2 cellular contexts compared by ENCODE assay signal in the genomic region with DNA sequence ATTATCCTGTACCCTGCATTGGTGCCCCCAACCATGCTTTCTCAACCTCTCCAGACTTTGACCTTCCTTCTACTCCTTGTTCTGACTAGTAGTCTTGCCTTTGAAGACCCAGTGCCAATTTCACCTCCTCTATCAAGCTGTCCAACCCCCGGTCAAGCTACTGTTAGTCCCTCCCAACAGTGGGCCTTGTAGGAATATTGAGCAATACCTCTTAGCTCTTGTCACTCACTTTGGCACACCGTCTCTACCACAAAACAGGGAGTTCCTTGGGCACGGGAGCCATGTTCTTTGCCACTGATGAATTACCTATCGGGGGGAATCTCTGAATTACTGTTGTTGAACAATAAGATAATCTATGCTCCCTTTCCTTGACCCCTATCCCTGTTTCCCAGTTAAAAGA.
TF ChIP-seq lines count a peak whose summit lies in the region.

No MANE protein-coding gene starts in this region.

TF ChIP-seq in HepG2, 621 proteins besides CTCF, POLR2A, EP300 and RAD21:
- TF ChIP-seq ZNF30 (CRISPR knock-in tag; IDR thresholded peaks at IDR 0.05) (no peak), CEBPB (IDR thresholded peaks at IDR 0.05; ENCODE audit: borderline replicate concordance, low read depth, low read length) (0 out of 2 replicates have a peak, but pooled peaks have one; percentile 18)

TF ChIP-seq in endothelial cell of umbilical vein, 7 proteins besides CTCF, POLR2A, EP300 and RAD21:
- TF ChIP-seq, protein P1, sequence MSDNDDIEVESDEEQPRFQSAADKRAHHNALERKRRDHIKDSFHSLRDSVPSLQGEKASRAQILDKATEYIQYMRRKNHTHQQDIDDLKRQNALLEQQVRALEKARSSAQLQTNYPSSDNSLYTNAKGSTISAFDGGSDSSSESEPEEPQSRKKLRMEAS (IDR thresholded peaks at IDR 0.05; ENCODE audit: insufficient read depth, insufficient read length): no peak
- no peak for TF ChIP-seq POLR2AphosphoS5 (IDR thresholded peaks at IDR 0.05; ENCODE audit: insufficient read depth, low read depth, low read length)
- no peak for TF ChIP-seq MYC (IDR thresholded peaks at IDR 0.05; ENCODE audit: low read depth, low read length)
- TF ChIP-seq FOS (IDR thresholded peaks at IDR 0.05; ENCODE audit: borderline replicate concordance, insufficient read depth, low read length): no peak
- no peak for TF ChIP-seq GATA2 (IDR thresholded peaks at IDR 0.05; ENCODE audit: insufficient read depth, insufficient read length, low read depth, low read length)
